Comparison of ENCODE assay signal across 1 cellular context in genomic region chr4:88188738-88189417, GRCh38.
TF ChIP-seq lines count a peak whose summit lies in the region.

No MANE protein-coding gene starts in this region.

TF ChIP-seq in GM23338, 12 proteins besides CTCF, POLR2A, EP300 and RAD21:
- no peak for TF ChIP-seq STAT1 (IDR thresholded peaks at IDR 0.05; ENCODE audit: unreplicated experiment)
- no peak for TF ChIP-seq ZNF331 (CRISPR knock-in tag; IDR thresholded peaks at IDR 0.05; ENCODE audit: low read depth)
- TF ChIP-seq POLR2AphosphoS5 (IDR thresholded peaks at IDR 0.05; ENCODE audit: low read depth): no peak
- TF ChIP-seq ZNF462 (CRISPR knock-in tag; IDR thresholded peaks at IDR 0.05): no peak
- no peak for TF ChIP-seq JUNB (IDR thresholded peaks at IDR 0.05; ENCODE audit: unreplicated experiment)
- no peak for TF ChIP-seq EZH2phosphoT487 (IDR thresholded peaks at IDR 0.05; ENCODE audit: unreplicated experiment)
- no peak for TF ChIP-seq REST (IDR thresholded peaks at IDR 0.05; ENCODE audit: unreplicated experiment)
- no peak for TF ChIP-seq CREB1 (CRISPR knock-in tag; IDR thresholded peaks at IDR 0.05; ENCODE audit: low read depth)
- TF ChIP-seq EZH2 (IDR thresholded peaks at IDR 0.05; ENCODE audit: low read depth, unreplicated experiment): no peak
- TF ChIP-seq, protein P1, sequence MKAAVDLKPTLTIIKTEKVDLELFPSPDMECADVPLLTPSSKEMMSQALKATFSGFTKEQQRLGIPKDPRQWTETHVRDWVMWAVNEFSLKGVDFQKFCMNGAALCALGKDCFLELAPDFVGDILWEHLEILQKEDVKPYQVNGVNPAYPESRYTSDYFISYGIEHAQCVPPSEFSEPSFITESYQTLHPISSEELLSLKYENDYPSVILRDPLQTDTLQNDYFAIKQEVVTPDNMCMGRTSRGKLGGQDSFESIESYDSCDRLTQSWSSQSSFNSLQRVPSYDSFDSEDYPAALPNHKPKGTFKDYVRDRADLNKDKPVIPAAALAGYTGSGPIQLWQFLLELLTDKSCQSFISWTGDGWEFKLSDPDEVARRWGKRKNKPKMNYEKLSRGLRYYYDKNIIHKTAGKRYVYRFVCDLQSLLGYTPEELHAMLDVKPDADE (IDR thresholded peaks at IDR 0.05): no peak
- TF ChIP-seq NANOG (IDR thresholded peaks at IDR 0.05; ENCODE audit: borderline replicate concordance): no peak
- TF ChIP-seq ZNF114 (CRISPR knock-in tag; IDR thresholded peaks at IDR 0.05): no peak
